ENCODE assay signal across 8 cellular contexts in the genomic region with DNA sequence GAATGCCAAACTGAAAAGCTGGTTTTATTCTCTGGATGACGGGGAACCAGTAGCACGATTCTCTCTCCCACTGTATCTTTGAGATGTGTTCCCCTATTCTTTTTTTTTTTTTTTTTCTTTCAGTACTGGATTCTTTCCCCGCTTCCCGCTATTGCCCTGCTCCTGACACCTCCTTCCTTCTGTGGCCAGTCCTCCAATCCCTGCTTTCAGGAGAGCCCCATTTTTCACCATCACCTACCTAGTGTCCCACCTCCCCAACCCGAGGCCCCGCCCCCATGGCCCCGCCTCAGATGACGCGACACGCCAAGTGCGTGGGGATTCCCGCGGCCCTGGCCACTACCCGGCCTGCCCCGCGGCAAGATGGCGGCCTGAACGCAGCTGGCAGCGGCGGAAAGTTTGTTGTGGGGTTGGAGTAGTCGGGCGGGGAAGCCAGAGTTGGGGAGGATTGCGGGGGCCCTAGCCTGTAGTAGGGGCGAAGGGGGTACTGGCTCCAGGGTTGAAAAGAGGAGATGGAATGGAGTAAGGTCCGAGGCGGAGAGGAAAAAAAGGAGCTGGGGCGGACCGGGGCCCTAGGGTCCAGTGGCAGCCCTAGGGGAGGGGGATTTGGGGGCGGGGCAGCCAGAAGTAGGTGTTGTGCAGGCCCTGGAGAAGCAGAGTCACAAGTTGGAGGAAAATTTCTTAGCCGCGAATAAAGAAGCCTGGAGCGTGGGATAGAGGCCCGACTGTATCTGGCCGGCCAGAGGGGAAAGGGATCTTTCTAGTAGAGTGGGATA. TPM values are rescaled to one million over a fixed set of nuclear protein-coding genes. Genes with fewer than 3 reads are reported as not detected.
DNase-seq lines count a peak whose midpoint lies in the region; ATAC-seq and TF ChIP-seq lines count a peak whose summit lies in the region.

A gene with protein sequence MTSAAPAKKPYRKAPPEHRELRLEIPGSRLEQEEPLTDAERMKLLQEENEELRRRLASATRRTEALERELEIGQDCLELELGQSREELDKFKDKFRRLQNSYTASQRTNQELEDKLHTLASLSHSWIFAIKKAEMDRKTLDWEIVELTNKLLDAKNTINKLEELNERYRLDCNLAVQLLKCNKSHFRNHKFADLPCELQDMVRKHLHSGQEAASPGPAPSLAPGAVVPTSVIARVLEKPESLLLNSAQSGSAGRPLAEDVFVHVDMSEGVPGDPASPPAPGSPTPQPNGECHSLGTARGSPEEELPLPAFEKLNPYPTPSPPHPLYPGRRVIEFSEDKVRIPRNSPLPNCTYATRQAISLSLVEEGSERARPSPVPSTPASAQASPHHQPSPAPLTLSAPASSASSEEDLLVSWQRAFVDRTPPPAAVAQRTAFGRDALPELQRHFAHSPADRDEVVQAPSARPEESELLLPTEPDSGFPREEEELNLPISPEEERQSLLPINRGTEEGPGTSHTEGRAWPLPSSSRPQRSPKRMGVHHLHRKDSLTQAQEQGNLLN (plus strand): TSS at position 336 of the 773 bp plus-strand sequence. CDS start 21,432 bp downstream, outside the sequence.

- no peaks in the 10 kb centered on the region for H3K27me3 ChIP-seq in ACC112 (ENCODE audit: insufficient read depth, low read length)

- peak within 1 kb of the TSS; percentile 98 for H3K4me3 Mint-ChIP-seq in activated CD4-positive, alpha-beta T cell treated with anti-CD3 and anti-CD28 coated beads for 36 hours
- peak within 1 kb of the TSS; percentile 85 for H3K4me3 Mint-ChIP-seq in chondrocyte (ENCODE audit: unreplicated experiment)

- peaks cover 38% of the 10 kb centered on the region for H3K4me1 Mint-ChIP-seq in activated CD4-positive, alpha-beta T cell treated with anti-CD3 and anti-CD28 coated beads for 36 hours
- peaks cover 39% of the 10 kb centered on the region for H3K4me1 Mint-ChIP-seq in chondrocyte (ENCODE audit: low read depth)

- H3K9me3 Mint-ChIP-seq in activated CD4-positive, alpha-beta T cell treated with anti-CD3 and anti-CD28 coated beads for 36 hours (ENCODE audit: low read depth): no peaks in the 10 kb centered on the region
- H3K9me3 Mint-ChIP-seq in chondrocyte (ENCODE audit: low read depth): no peaks in the 10 kb centered on the region

- CTCF ChIA-PET in activated CD4-positive, alpha-beta T cell treated with anti-CD3 and anti-CD28 coated beads for 36 hours (lab: Charles Lee): interaction anchor here (0.8 to 1.7 kb wide), 11 partner anchors 16 to 169 kb away, joined by 3 to 6 read pairs (median 3); partner anchors contain the start of genes ABCC10, CRIP3 and DLK2

- intact Hi-C loops in activated CD4-positive, alpha-beta T cell treated with anti-CD3 and anti-CD28 coated beads for 36 hours (cut with DNase I, micrococcal nuclease): loop anchor here (1.0 to 5.0 kb wide), 16 partner anchors 22 to 545 kb away; partner anchors contain the start of genes ABCC10 (in 2 of the 2), DLK2 (in 2 of the 2), YIPF3 (in 2 of the 2) and CUL7 (in 1 of the 2)

- H3K27ac Mint-ChIP-seq in activated CD4-positive, alpha-beta T cell treated with anti-CD3 and anti-CD28 coated beads for 36 hours: peak within 1 kb of the TSS; percentile 82
- H3K27ac Mint-ChIP-seq in chondrocyte (ENCODE audit: unreplicated experiment): peak within 1 kb of the TSS; percentile 96

- H3K36me3 Mint-ChIP-seq in activated CD4-positive, alpha-beta T cell treated with anti-CD3 and anti-CD28 coated beads for 36 hours (ENCODE audit: low read depth): peaks cover 4% of the 10 kb centered on the region
- H3K36me3 Mint-ChIP-seq in chondrocyte (ENCODE audit: low read depth): no peaks in the 10 kb centered on the region

- TF ChIP-seq CTCF in chondrocyte (IDR thresholded peaks at IDR 0.05): no peak

- H3K27me3 Mint-ChIP-seq in activated CD4-positive, alpha-beta T cell treated with anti-CD3 and anti-CD28 coated beads for 36 hours: no peaks in the 10 kb centered on the region
- H3K27me3 Mint-ChIP-seq in chondrocyte (ENCODE audit: low read depth): peaks cover 1% of the 10 kb centered on the region

- POLR2A ChIA-PET in activated CD4-positive, alpha-beta T cell treated with anti-CD3 and anti-CD28 coated beads for 36 hours (lab: Charles Lee): interaction anchor here (0.6 kb wide), 1 partner anchor 21 kb away, joined by 3 read pairs; no protein-coding TSS in a partner anchor

- peak within 1 kb of the TSS; percentile 93 for H2AFZ ChIP-seq in ACC112 (ENCODE audit: low read length, unreplicated experiment)

- peak within 1 kb of the TSS; percentile 87 for H3K4me3 ChIP-seq in ACC112 (ENCODE audit: low read depth, low read length)

- H3K4me1 ChIP-seq in ACC112 (ENCODE audit: control insufficient read depth, insufficient read depth, low read length, unreplicated experiment): peaks cover 10% of the 10 kb centered on the region

- peak; percentile 59 for ATAC-seq in GM18873 (IDR thresholded peaks at IDR 0.05; ENCODE audit: low FRiP score, unreplicated experiment)
- ATAC-seq in HG03196 (IDR thresholded peaks at IDR 0.05; ENCODE audit: unreplicated experiment): peak; percentile 93
- peak; percentile 99 for ATAC-seq in activated CD4-positive, alpha-beta T cell treated with anti-CD3 and anti-CD28 coated beads for 36 hours

- peaks cover 37% of the 10 kb centered on the region for H3K79me2 ChIP-seq in ACC112 (ENCODE audit: control insufficient read depth, insufficient read depth, low read length, unreplicated experiment)

- peak; percentile 77 for DNase-seq in NCI-H460 (ENCODE audit: extremely low read depth, low read depth)
- peak; percentile 98 for DNase-seq in activated CD4-positive, alpha-beta T cell treated with anti-CD3 and anti-CD28 coated beads for 36 hours
- DNase-seq in chondrocyte (ENCODE audit: low spot score): no peak
- DNase-seq in kidney glomerular epithelial cell (lab: John Stamatoyannopoulos, UW): peak; percentile 78
- peak; percentile 87 to 98 for DNase-seq in stimulated activated CD4-positive, alpha-beta T cell treated with anti-CD3 and anti-CD28 coated beads, Interleukin-15, amount 100 ng/mL, for 48 hours (ENCODE audit: low read depth in 2 of 2)

- H3K36me3 ChIP-seq in ACC112 (ENCODE audit: insufficient read depth, low read length): no peaks in the 10 kb centered on the region

- H3K27ac ChIP-seq in ACC112 (ENCODE audit: low read depth, low read length): peak within 1 kb of the TSS; percentile 43; the same call in 1 of the 2 replicates

RNA-seq across cellular contexts. Expression of the gene that starts here (rescaled TPM):
- total RNA-seq in NCI-H460 (2014; rRNA removed; shearing (Covaris generic)): 21.2 and 21.3 TPM in 2 replicates
- 43.1 and 57.1 TPM in 2 replicates for polyA plus RNA-seq in NCI-H460 (2014; cell fraction: nucleus; rRNA removed)
- total RNA-seq in activated CD4-positive, alpha-beta T cell treated with anti-CD3 and anti-CD28 coated beads for 36 hours: 10 to 100 TPM; 35.6 to 37.2 TPM
- total RNA-seq in chondrocyte: 27.7 to 35.3 TPM (median 31.0 TPM) in 3 replicates
